16 cellular contexts compared by ENCODE assay signal in the genomic region with DNA sequence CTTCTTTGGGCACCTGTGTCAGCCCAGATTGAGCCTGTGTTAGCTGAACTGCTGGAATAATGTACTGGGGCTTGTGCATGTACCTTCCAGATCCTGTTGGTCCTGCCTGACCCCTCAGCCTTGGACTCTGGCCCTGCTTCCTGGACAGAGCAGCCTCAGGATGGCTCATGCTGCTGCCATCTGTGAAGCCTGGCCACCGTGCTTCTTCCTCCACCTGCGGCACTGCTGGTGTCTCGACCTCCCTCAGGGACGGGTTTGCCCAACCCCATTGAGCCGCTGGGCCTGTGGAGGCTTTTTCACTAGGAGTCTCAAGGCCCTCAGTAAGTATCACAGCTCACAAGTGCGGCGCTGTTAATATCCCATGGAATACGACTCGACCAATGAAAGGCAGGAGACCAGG.
A peak's percentile ranks its signal among the peaks of the same experiment; 100 is the strongest.
DNase-seq lines count a peak whose midpoint lies in the region; ATAC-seq and TF ChIP-seq lines count a peak whose summit lies in the region.
"Had no signal": no experiment of that assay in that cellular context is flagged by ENCODE, and none has a peak within 500 bp of the region (broad histone marks: within the 10 kb centered on the region; RNA-seq: fewer than 3 reads in every experiment).

No MANE protein-coding gene starts in this region.

- peaks cover 0 to 1% (median 0%) of the 10 kb centered on the region in 8 donors for H3K9me3 Mint-ChIP-seq in CD4-positive, alpha-beta memory T cell
- H3K9me3 Mint-ChIP-seq: H9 had no signal

- no peak overlapping the region for H2BK120ac ChIP-seq in mesenchymal stem cell (ENCODE audit: low read depth, low read length)

- CTCF ChIA-PET in PC-9 (lab: Charles Lee), result interaction anchor here (1.8 kb wide), 1 partner anchor 22 kb away, joined by 5 read pairs; no protein-coding TSS in a partner anchor
- CTCF ChIA-PET in CD4-positive, alpha-beta memory T cell (lab: Charles Lee; ENCODE audit: partially characterized antibody), result interaction anchor here (1.9 kb wide), 1 partner anchor 21 kb away, joined by 6 read pairs; no protein-coding TSS in a partner anchor

- TF ChIP-seq CTCF in PC-9 (conservative IDR thresholded peaks at IDR 0.05) (no peak), smooth muscle cell (IDR thresholded peaks at IDR 0.05; ENCODE audit: borderline replicate concordance, insufficient read depth, poor library complexity, severe bottlenecking) (no peak)

- no peaks in the 10 kb centered on the region for H3K36me3 Mint-ChIP-seq in CD4-positive, alpha-beta memory T cell
- H3K36me3 Mint-ChIP-seq: CD4-positive, CD25-positive, alpha-beta regulatory T cell had no signal

- H3K9me3 ChIP-seq in PC-9 (ENCODE audit: insufficient read depth, low read depth), result no peaks in the 10 kb centered on the region
- H3K9me3 ChIP-seq in mesenchymal stem cell (ENCODE audit: control insufficient read depth, low read length), result no peaks in the 10 kb centered on the region
- no peaks in the 10 kb centered on the region for H3K9me3 ChIP-seq in aorta (ENCODE audit: control insufficient read depth, low read length)
- no peaks in the 10 kb centered on the region for H3K9me3 ChIP-seq in CD4-positive, alpha-beta memory T cell (ENCODE audit: control insufficient read depth in 1 of 2, low read length in 2 of 2)
- H3K9me3 ChIP-seq in smooth muscle cell (replicated peaks; ENCODE audit: low read depth), result no peaks in the 10 kb centered on the region
- H3K9me3 ChIP-seq: BE2C, Caco-2 had no signal

- H2AFZ ChIP-seq in PC-9 (no peak overlapping the region), mesenchymal stem cell (ENCODE audit: low read depth, low read length) (no peak overlapping the region), smooth muscle cell (ENCODE audit: low read depth) (no peak overlapping the region)

- peak overlapping the region in 1 of 2 experiments; percentile 45 for H3K14ac ChIP-seq in mesenchymal stem cell (ENCODE audit: low read length in 2 of 2)

- WGBS in mesenchymal stem cell, result 95% methylated on average over 9 of the region's 9 CpGs
- 94 to 99% methylated on average over 9 of the region's 9 CpGs for WGBS in aorta, 2 donors
- 95% methylated on average over 9 of the region's 9 CpGs for WGBS in smooth muscle cell (ENCODE audit: low lambda C conversion rate)

- H3K27me3 ChIP-seq in PC-9 (ENCODE audit: insufficient read depth, low read depth) (no peaks in the 10 kb centered on the region), mesenchymal stem cell (ENCODE audit: control insufficient read depth in 1 of 2, insufficient read depth in 1 of 2, low read length in 2 of 2) (no peaks in the 10 kb centered on the region), aorta (ENCODE audit: control insufficient read depth in 1 of 2, insufficient read depth in 2 of 2, low read length in 1 of 2) (no peaks in the 10 kb centered on the region), smooth muscle cell (ENCODE audit: low read depth) (no peaks in the 10 kb centered on the region)
- H3K27me3 ChIP-seq in CD4-positive, alpha-beta memory T cell (ENCODE audit: insufficient read depth, low read length), result no peaks in the 10 kb centered on the region
- H3K27me3 ChIP-seq: BE2C had no signal

- H4K20me1 ChIP-seq in PC-9 (ENCODE audit: insufficient read depth) (no peaks in the 10 kb centered on the region), smooth muscle cell (ENCODE audit: low read depth) (no peaks in the 10 kb centered on the region)

- POLR2A ChIA-PET in PC-9 (lab: Charles Lee; ENCODE audit: unreplicated experiment), result no interaction called here
- POLR2A ChIA-PET in CD4-positive, alpha-beta memory T cell (lab: Charles Lee; ENCODE audit: partially characterized antibody), result no interaction called here

- peak; percentile 43 for ATAC-seq in aorta (ENCODE audit: low FRiP score)
- ATAC-seq: K562 had no signal

- peaks cover 31% of the 10 kb centered on the region for H3K4me1 ChIP-seq in PC-9 (replicated peaks; ENCODE audit: insufficient read depth)
- peaks cover 16% of the 10 kb centered on the region for H3K4me1 ChIP-seq in mesenchymal stem cell (ENCODE audit: control insufficient read depth, insufficient read depth, low read depth, low read length)
- H3K4me1 ChIP-seq in aorta (ENCODE audit: control insufficient read depth in 1 of 2, insufficient read depth in 2 of 2, low read length in 2 of 2), result no peaks in the 10 kb centered on the region
- H3K4me1 ChIP-seq in CD4-positive, alpha-beta memory T cell (ENCODE audit: insufficient read depth, low read length), result no peaks in the 10 kb centered on the region
- H3K4me1 ChIP-seq in smooth muscle cell (ENCODE audit: low read depth), result no peaks in the 10 kb centered on the region
- H3K4me1 ChIP-seq: BE2C, Caco-2 had no signal

- no peak overlapping the region for H3K27ac Mint-ChIP-seq in CD4-positive, alpha-beta memory T cell
- H3K27ac Mint-ChIP-seq: CD4-positive, CD25-positive, alpha-beta regulatory T cell had no signal

- H3K23ac ChIP-seq in mesenchymal stem cell (ENCODE audit: low read length in 2 of 2), result no peak overlapping the region

- DNase-seq in PC-9 (no peak), cerebellar nuclear complex (lab: John Stamatoyannopoulos, UW) (peak; percentile 71 to 93), mesenchymal stem cell (no peak), aorta (no peak), smooth muscle cell (lab: John Stamatoyannopoulos, UW; ENCODE audit: unreplicated experiment) (no peak), SW480 (ENCODE audit: low spot score) (no peak)
- no peak for DNase-seq in CD4-positive, alpha-beta memory T cell
- DNase-seq: ACHN; BE2C; Caco-2; CD4-positive, CD25-positive, alpha-beta regulatory T cell; GDM1; GOT3; H9 had no signal

- no peak overlapping the region for H2BK15ac ChIP-seq in mesenchymal stem cell (ENCODE audit: low read depth, poor library complexity, severe bottlenecking)

- no peak overlapping the region for H2BK12ac ChIP-seq in mesenchymal stem cell (ENCODE audit: low read length in 2 of 2)

- H3F3A ChIP-seq in PC-9 (ENCODE audit: insufficient read depth, low read depth) (peaks cover 22% of the 10 kb centered on the region), smooth muscle cell (ENCODE audit: low read depth) (no peaks in the 10 kb centered on the region)

- H3K79me2 ChIP-seq in PC-9 (ENCODE audit: low read depth), result no peaks in the 10 kb centered on the region
- H3K79me2 ChIP-seq in smooth muscle cell (ENCODE audit: low read depth), result no peaks in the 10 kb centered on the region

- BruUV-seq in PC-9 (replicated peaks; lab: Mats Ljungman, UMichigan), result no TSS peak

- no peaks in the 10 kb centered on the region for H3K4me1 Mint-ChIP-seq in CD4-positive, alpha-beta memory T cell
- H3K4me1 Mint-ChIP-seq: CD4-positive, CD25-positive, alpha-beta regulatory T cell had no signal

- no peak overlapping the region for H3K4ac ChIP-seq in mesenchymal stem cell (ENCODE audit: low read depth in 1 of 2, low read length in 2 of 2)

- H3K18ac ChIP-seq in mesenchymal stem cell (ENCODE audit: low read depth in 1 of 2, low read length in 2 of 2), result no peak overlapping the region

- no peak overlapping the region for H3K27ac ChIP-seq in PC-9
- H3K27ac ChIP-seq in mesenchymal stem cell (ENCODE audit: low read length, poor library complexity, severe bottlenecking), result no peak overlapping the region
- no peak overlapping the region for H3K27ac ChIP-seq in aorta (ENCODE audit: low read depth in 1 of 2, low read length in 2 of 2)
- no peak overlapping the region for H3K27ac ChIP-seq in CD4-positive, alpha-beta memory T cell (ENCODE audit: low read depth, low read length)
- H3K27ac ChIP-seq in smooth muscle cell (ENCODE audit: low read depth), result no peak overlapping the region
- H3K27ac ChIP-seq: HL-60 had no signal

- H4K91ac ChIP-seq in mesenchymal stem cell (ENCODE audit: low read length), result peak overlapping the region; percentile 2

- H3K36me3 ChIP-seq in PC-9 (ENCODE audit: low read depth), result no peaks in the 10 kb centered on the region
- peaks cover 0 to 5% of the 10 kb centered on the region in 2 experiments for H3K36me3 ChIP-seq in mesenchymal stem cell (ENCODE audit: control insufficient read depth in 1 of 2, insufficient read depth in 2 of 2, low read depth in 1 of 2, low read length in 2 of 2)
- H3K36me3 ChIP-seq in aorta (ENCODE audit: control insufficient read depth in 1 of 2, insufficient read depth in 2 of 2, low read length in 1 of 2), result no peaks in the 10 kb centered on the region
- H3K36me3 ChIP-seq in CD4-positive, alpha-beta memory T cell (ENCODE audit: insufficient read depth, low read length), result no peaks in the 10 kb centered on the region
- no peaks in the 10 kb centered on the region for H3K36me3 ChIP-seq in smooth muscle cell (ENCODE audit: low read depth)
- H3K36me3 ChIP-seq: BE2C had no signal

- no peak overlapping the region for H3K9ac ChIP-seq in mesenchymal stem cell (ENCODE audit: low read length)
- no peak overlapping the region for H3K9ac ChIP-seq in smooth muscle cell (ENCODE audit: low read depth)

- peaks cover 2% of the 10 kb centered on the region for H3K79me1 ChIP-seq in mesenchymal stem cell (replicated peaks; ENCODE audit: low read length, poor library complexity, severe bottlenecking)

- H2BK5ac ChIP-seq in mesenchymal stem cell (ENCODE audit: low read depth, low read length, poor library complexity, severe bottlenecking), result no peak overlapping the region

- H3K4me3 ChIP-seq in PC-9, result no peak overlapping the region
- H3K4me3 ChIP-seq in mesenchymal stem cell (ENCODE audit: insufficient read depth in 1 of 2, low read depth in 1 of 2, low read length in 2 of 2), result no peak overlapping the region
- no peak overlapping the region for H3K4me3 ChIP-seq in aorta (ENCODE audit: low read length in 2 of 2)
- H3K4me3 ChIP-seq in CD4-positive, alpha-beta memory T cell (ENCODE audit: low read length in 2 of 2), result no peak overlapping the region
- H3K4me3 ChIP-seq in smooth muscle cell, result no peak overlapping the region
- H3K4me3 ChIP-seq: K562 had no signal

- 0 out of 2 replicates have a peak overlapping the region, but pooled peaks have one; percentile 65 for H3K4me2 ChIP-seq in PC-9
- no peak overlapping the region for H3K4me2 ChIP-seq in mesenchymal stem cell (ENCODE audit: low read length, poor library complexity, severe bottlenecking)
- no peak overlapping the region for H3K4me2 ChIP-seq in smooth muscle cell

- peak overlapping the region; percentile 79 for H2AK5ac ChIP-seq in mesenchymal stem cell (ENCODE audit: low read length, severe bottlenecking)

- H3K27me3 Mint-ChIP-seq in CD4-positive, alpha-beta memory T cell, result peaks cover 4 to 7% of the 10 kb centered on the region in 2 donors

- no peak overlapping the region for H3K4me3 Mint-ChIP-seq in CD4-positive, alpha-beta memory T cell
- H3K4me3 Mint-ChIP-seq: CD4-positive, CD25-positive, alpha-beta regulatory T cell; H9 had no signal

- intact Hi-C loops in PC-9 (cut with micrococcal nuclease; ENCODE audit: unreplicated experiment) (loop anchor here (5.0 to 10.0 kb wide), 3 partner anchors 168 to 345 kb away; no protein-coding TSS in a partner anchor), aorta (cut with DNase I) (no loop called here)
- intact Hi-C loops in CD4-positive, alpha-beta memory T cell (cut with micrococcal nuclease), result no loop called here

- no peaks in the 10 kb centered on the region for H3K9me2 ChIP-seq in PC-9 (ENCODE audit: insufficient read depth)

- no peak overlapping the region for H4K8ac ChIP-seq in mesenchymal stem cell (ENCODE audit: low read length)

Comparison
In these comparisons a context has a peak if more than half of its experiments do, and no peak if none do; other contexts are left out.
1. DNase-seq: peak in cerebellar nuclear complex (2 of 2); none in PC-9 (0 of 2), mesenchymal stem cell (single experiment), aorta (0 of 2), CD4-positive, alpha-beta memory T cell (0 of 5), smooth muscle cell (single experiment) and SW480 (single experiment).